ENCODE assay signal across 8 cellular contexts in the genomic region with DNA sequence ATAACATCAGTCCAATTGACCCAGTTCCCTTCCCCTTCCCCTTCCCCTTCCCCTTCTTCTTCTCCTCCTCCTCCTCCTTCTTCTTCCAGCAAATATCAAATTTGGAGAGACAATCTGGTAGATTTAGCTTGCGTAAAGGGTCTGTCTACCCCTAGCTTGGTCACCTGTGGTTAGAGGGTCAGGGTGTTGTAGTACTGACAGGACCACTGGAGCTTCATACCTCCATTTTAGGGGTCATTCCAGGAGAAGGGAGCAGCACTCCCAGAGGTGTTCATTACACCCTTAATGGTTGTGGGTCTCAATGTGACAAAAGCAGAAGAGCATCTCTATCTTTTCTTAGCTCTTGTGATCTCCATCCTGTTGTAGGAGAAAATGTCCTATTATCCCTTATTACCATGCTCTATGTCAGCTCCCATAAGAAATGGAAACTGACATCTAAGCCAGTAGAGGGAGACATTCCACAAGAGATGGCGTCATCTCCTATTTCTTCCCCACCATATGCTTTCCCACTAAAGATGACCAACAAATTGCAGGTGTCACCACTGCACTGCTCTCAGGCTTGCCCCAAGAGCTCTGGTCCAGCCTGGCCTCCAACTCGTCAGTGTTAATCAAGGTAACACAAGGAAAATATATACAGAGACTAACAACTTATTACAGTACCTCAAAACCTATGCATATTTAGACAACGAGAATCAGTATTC. TPM values are rescaled to one million over a fixed set of nuclear protein-coding genes. Genes with fewer than 3 reads are reported as not detected.
DNase-seq lines count a peak whose midpoint lies in the region; ATAC-seq, FAIRE-seq and TF ChIP-seq lines count a peak whose summit lies in the region.

No MANE protein-coding gene starts in this region.

- TF ChIP-seq CTCF in CD14-positive monocyte (IDR thresholded peaks at IDR 0.05): peak; percentile 47
- TF ChIP-seq CTCF in NB4 (IDR thresholded peaks at IDR 0.05; ENCODE audit: low read depth, low read length): peak; percentile 21
- peak; percentile 71 for TF ChIP-seq CTCF in bronchial epithelial cell (IDR thresholded peaks at IDR 0.05; ENCODE audit: insufficient read depth, low read length, severe bottlenecking)

- TF ChIP-seq POLR2A in NB4 (IDR thresholded peaks at IDR 0.05; ENCODE audit: extremely low read depth, insufficient read length): no peak

- no peak overlapping the region for H3K27ac Mint-ChIP-seq in CD14-positive monocyte

- FAIRE-seq in bronchial epithelial cell (lab: Jason Lieb, UNC): peak; percentile 7

- H3K4me3 Mint-ChIP-seq in CD14-positive monocyte: no peak overlapping the region

- DNase-seq in CD14-positive monocyte (ENCODE audit: low spot score) (no peak), NB4 (ENCODE audit: low read depth) (peak; percentile 52), bronchial epithelial cell (ENCODE audit: low read depth) (peak; percentile 68), mucosa of gallbladder (ENCODE audit: low spot score) (peak; percentile 21), mesenteric fat pad (ENCODE audit: low spot score) (no peak)
- no peak for DNase-seq in stimulated activated CD4-positive, alpha-beta T cell treated with anti-CD3 and anti-CD28 coated beads, Interleukin-2, amount 100 ng/mL, for 24 hours

- H3K36me3 Mint-ChIP-seq in CD14-positive monocyte: no peaks in the 10 kb centered on the region

- H3K4me3 ChIP-seq in NB4 (ENCODE audit: low read depth, low read length) (no peak overlapping the region), bronchial epithelial cell (ENCODE audit: low read depth, low read length) (no peak overlapping the region)

- H3K36me3 ChIP-seq in bronchial epithelial cell (ENCODE audit: control insufficient read depth, insufficient read depth, low read length): no peaks in the 10 kb centered on the region

- ATAC-seq in GM18502 (IDR thresholded peaks at IDR 0.05; ENCODE audit: poor library complexity, unreplicated experiment) (peak; percentile 85), HG02798 (IDR thresholded peaks at IDR 0.05; ENCODE audit: poor library complexity, unreplicated experiment) (peak; percentile 92)

- H3K27me3 Mint-ChIP-seq in CD14-positive monocyte (ENCODE audit: low read depth in 3 of 3): peaks cover 0 to 3% (median 0%) of the 10 kb centered on the region in 3 donors

- H3K4me1 Mint-ChIP-seq in CD14-positive monocyte: no peaks in the 10 kb centered on the region

- intact Hi-C loops in CD14-positive monocyte (cut with micrococcal nuclease): loop anchor here in 1 of 2 donors (10.0 kb wide), 1 partner anchor 816 kb away; a partner anchor contains a TSS

- H3K27me3 ChIP-seq in bronchial epithelial cell (ENCODE audit: control insufficient read depth, insufficient read depth, low read length): no peaks in the 10 kb centered on the region

- H3K9me3 Mint-ChIP-seq in CD14-positive monocyte: peaks cover 0 to 9% (median 5%) of the 10 kb centered on the region in 7 donors

RNA-seq across cellular contexts. Expression of a gene that starts 3.5 kb away (rescaled TPM):
- not detected for polyA plus RNA-seq in CD14-positive monocyte
- not detected in 2 replicates for total RNA-seq in bronchial epithelial cell
- 7.5 TPM for total RNA-seq in mucosa of gallbladder
- not detected for total RNA-seq in mesenteric fat pad

RNA-seq across cellular contexts. Expression of a gene that starts 9.1 kb away (rescaled TPM):
- polyA plus RNA-seq in CD14-positive monocyte: 10 to 100 TPM; 52.5 to 56.1 TPM
- total RNA-seq in bronchial epithelial cell (99.9 and 106 TPM in 2 replicates), mucosa of gallbladder (61.8 TPM), mesenteric fat pad (66.8 TPM)

RNA-seq across cellular contexts. Expression of a gene that starts 31.3 kb away (rescaled TPM):
- not detected for polyA plus RNA-seq in CD14-positive monocyte
- total RNA-seq in bronchial epithelial cell (not detected in 2 replicates), mucosa of gallbladder (20.9 TPM), mesenteric fat pad (not detected)

RNA-seq across cellular contexts. Expression of a gene that starts 53.2 kb away (rescaled TPM):
- not detected for polyA plus RNA-seq in CD14-positive monocyte
- total RNA-seq in bronchial epithelial cell: 0.26 and 0.38 TPM in 2 replicates
- total RNA-seq in mucosa of gallbladder: 15.0 TPM
- total RNA-seq in mesenteric fat pad: not detected

Comparison
In these comparisons a context has a peak if more than half of its experiments do, and no peak if none do; other contexts are left out.
1. DNase-seq: peak in NB4 (single experiment), bronchial epithelial cell (single experiment) and mucosa of gallbladder (single experiment); none in CD14-positive monocyte (single experiment), stimulated activated CD4-positive, alpha-beta T cell treated with anti-CD3 and anti-CD28 coated beads, Interleukin-2, amount 100 ng/mL, for 24 hours (0 of 2) and mesenteric fat pad (single experiment).
2. CTCF ChIP-seq: peak in every context shown above with its lines; median percentile 71 in bronchial epithelial cell; 47 in CD14-positive monocyte; 21 in NB4.
3. RNA of a gene that starts 31.3 kb away (total RNA-seq): 20.9 TPM in mucosa of gallbladder (single experiment); not detected in bronchial epithelial cell and not detected in mesenteric fat pad (single experiment); every median in the first group is over 10 times any median in the second.